In the genomic region with DNA sequence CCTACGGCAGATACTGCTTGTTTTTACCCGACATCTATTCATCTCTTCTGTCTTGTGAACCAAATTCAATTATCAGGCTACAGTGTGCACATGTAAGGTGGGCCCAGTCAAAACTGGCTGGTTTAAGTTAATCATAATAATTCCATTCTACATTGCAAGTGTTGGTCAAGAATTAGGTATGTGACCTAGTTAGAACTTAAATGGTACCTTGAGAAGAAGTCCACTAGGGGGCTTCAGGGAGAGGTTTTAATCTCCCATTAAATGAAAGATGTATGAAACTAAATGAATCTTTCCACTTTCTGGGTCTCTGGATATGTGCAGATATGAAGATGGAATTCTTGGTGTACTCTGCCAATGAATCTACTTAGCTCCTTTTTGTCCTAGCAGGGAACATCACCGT, we compare ENCODE assay signal across 9 cellular contexts.
DNase-seq lines count a peak whose midpoint lies in the region; ATAC-seq and TF ChIP-seq lines count a peak whose summit lies in the region.
"Had no signal": no experiment of that assay in that cellular context is flagged by ENCODE, and none has a peak within 500 bp of the region (broad histone marks: within the 10 kb centered on the region; RNA-seq: fewer than 3 reads in every experiment).

No MANE protein-coding gene starts in this region.

- peaks cover 13% of the 10 kb centered on the region for H3K36me3 ChIP-seq in left ventricle myocardium inferior

- peak; percentile 40 for TF ChIP-seq CTCF in GM12873 (IDR thresholded peaks at IDR 0.05; ENCODE audit: insufficient read depth, low read depth, low read length, missing control alignments)
- peak; percentile 60 for TF ChIP-seq CTCF in left ventricle myocardium inferior (IDR thresholded peaks at IDR 0.05; ENCODE audit: borderline replicate concordance)

- no peaks in the 10 kb centered on the region for H3K36me3 Mint-ChIP-seq in activated T-cell treated with anti-CD3 and anti-CD28 coated beads, Interleukin-2, amount 50 U/mL, for 4 hours (ENCODE audit: insufficient read depth)
- H3K36me3 Mint-ChIP-seq: stimulated activated memory B cell treated with anti-CD40 and anti-IgM and Interleukin-4, amounts not matched to agents 10 μg/mL and 1 μg/mL and 100 μg/mL, for 72 hours had no signal

- H3K4me1 ChIP-seq in left ventricle myocardium inferior: no peaks in the 10 kb centered on the region

- H3K27me3 ChIP-seq in left ventricle myocardium inferior (ENCODE audit: low read depth): no peaks in the 10 kb centered on the region

- H3K27me3 Mint-ChIP-seq in activated T-cell treated with anti-CD3 and anti-CD28 coated beads, Interleukin-2, amount 50 U/mL, for 4 hours (ENCODE audit: low read depth): peaks cover 9% of the 10 kb centered on the region

- H3K9me3 Mint-ChIP-seq in activated T-cell treated with anti-CD3 and anti-CD28 coated beads, Interleukin-2, amount 50 U/mL, for 4 hours: no peaks in the 10 kb centered on the region
- H3K9me3 Mint-ChIP-seq: stimulated activated memory B cell treated with anti-CD40 and anti-IgM and Interleukin-4, amounts not matched to agents 10 μg/mL and 1 μg/mL and 100 μg/mL, for 72 hours had no signal

- ATAC-seq in HG02981 (IDR thresholded peaks at IDR 0.05; ENCODE audit: unreplicated experiment): no peak
- ATAC-seq in activated T-cell treated with anti-CD3 and anti-CD28 coated beads, Interleukin-2, amount 50 U/mL, for 4 hours: no peak
- ATAC-seq: stimulated activated memory B cell treated with anti-CD40 and anti-IgM and Interleukin-4, amounts not matched to agents 10 μg/mL and 1 μg/mL and 100 μg/mL, for 72 hours had no signal

- H3K4me1 Mint-ChIP-seq in activated T-cell treated with anti-CD3 and anti-CD28 coated beads, Interleukin-2, amount 50 U/mL, for 4 hours (ENCODE audit: low read depth): no peaks in the 10 kb centered on the region
- H3K4me1 Mint-ChIP-seq: stimulated activated memory B cell treated with anti-CD40 and anti-IgM and Interleukin-4, amounts not matched to agents 10 μg/mL and 1 μg/mL and 100 μg/mL, for 72 hours had no signal

- no peaks in the 10 kb centered on the region for H3K9me3 ChIP-seq in left ventricle myocardium inferior (replicated peaks)

- H3K27ac ChIP-seq in left ventricle myocardium inferior (replicated peaks): no peak overlapping the region

- DNase-seq in A172 (ENCODE audit: low spot score) (peak; percentile 35), SK-N-DZ (ENCODE audit: low spot score) (peak; percentile 4), left ventricle myocardium inferior (no peak), NCI-H446 treated with DMSO at 0.1 percent for 48 hours (lab: John Stamatoyannopoulos, UW) (no peak), NCI-H524 treated with DMSO at 0.1 percent for 48 hours (lab: John Stamatoyannopoulos, UW) (no peak)
- no peak for DNase-seq in activated T-cell treated with anti-CD3 and anti-CD28 coated beads, Interleukin-2, amount 50 U/mL, for 4 hours

- no peak overlapping the region for H3K4me3 ChIP-seq in left ventricle myocardium inferior

- intact Hi-C loops in left ventricle myocardium inferior (cut with micrococcal nuclease): loop anchor here (5.0 kb wide), 1 partner anchor 306 kb away; no protein-coding TSS in a partner anchor

- no peak overlapping the region for H3K4me3 Mint-ChIP-seq in activated T-cell treated with anti-CD3 and anti-CD28 coated beads, Interleukin-2, amount 50 U/mL, for 4 hours
- H3K4me3 Mint-ChIP-seq: stimulated activated memory B cell treated with anti-CD40 and anti-IgM and Interleukin-4, amounts not matched to agents 10 μg/mL and 1 μg/mL and 100 μg/mL, for 72 hours had no signal

Comparison
In these comparisons a context has a peak if more than half of its experiments do, and no peak if none do; other contexts are left out.
1. DNase-seq: peak in A172 (single experiment) and SK-N-DZ (single experiment); none in left ventricle myocardium inferior (single experiment), activated T-cell treated with anti-CD3 and anti-CD28 coated beads, Interleukin-2, amount 50 U/mL, for 4 hours (single experiment), NCI-H446 treated with DMSO at 0.1 percent for 48 hours (single experiment) and NCI-H524 treated with DMSO at 0.1 percent for 48 hours (single experiment).